In the genomic region with DNA sequence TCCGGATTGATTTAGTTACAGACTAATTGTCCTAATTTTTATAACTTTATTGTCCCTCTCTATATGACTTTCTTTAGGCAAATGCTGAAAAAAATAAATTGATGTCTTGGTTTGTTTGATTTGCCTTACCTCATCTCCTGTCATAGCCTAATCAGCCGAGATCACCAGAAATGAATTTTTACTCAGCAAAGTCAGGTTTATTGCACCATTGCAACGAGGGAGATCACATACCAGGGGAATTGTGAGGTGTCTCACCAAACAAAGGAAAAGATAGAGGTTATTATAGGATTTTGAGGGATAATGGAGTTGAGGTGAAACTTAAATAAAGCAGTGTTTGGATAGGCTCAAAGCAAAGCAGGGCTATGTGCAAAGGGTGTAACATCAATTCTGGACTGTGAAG, we compare ENCODE assay signal across 23 cellular contexts.
"Had no signal": no experiment of that assay in that cellular context is flagged by ENCODE, and none has a peak within 500 bp of the region (broad histone marks: within the 10 kb centered on the region; RNA-seq: fewer than 3 reads in every experiment).

No MANE protein-coding gene starts in this region.

- H3K27me3 Mint-ChIP-seq: naive B cell, type B pancreatic cell had no signal

- H3K9me3 Mint-ChIP-seq: mesothelial cell of epicardium, nephron, neural progenitor cell, type B pancreatic cell had no signal

- H3K27ac Mint-ChIP-seq: mesothelial cell of epicardium; nephron; neural progenitor cell; stimulated activated effector memory CD8-positive, alpha-beta T cell treated with anti-CD3 and anti-CD28 coated beads, Interleukin-12 subunit alpha, Interleukin-12 subunit beta, amount 100 ng/mL, for 72 hours; type B pancreatic cell had no signal

- H3K79me2 ChIP-seq: parathyroid adenoma had no signal

- H3K27ac ChIP-seq: coronary artery, left lung, neural progenitor cell, parathyroid adenoma, prostate gland, sigmoid colon, testis, tibial artery had no signal

- ATAC-seq: left cardiac atrium; left lung; mucosa of descending colon; right cardiac atrium; stimulated activated effector memory CD8-positive, alpha-beta T cell treated with anti-CD3 and anti-CD28 coated beads, Interleukin-12 subunit alpha, Interleukin-12 subunit beta, amount 100 ng/mL, for 72 hours; stimulated activated naive CD8-positive, alpha-beta T cell treated with anti-CD3 and anti-CD28 coated beads, Interleukin-15, Interleukin-2, amounts not matched to agents 100 U/mL and 50 U/mL, for 24 hours had no signal

- H3K36me3 ChIP-seq: left lung, neural progenitor cell, prostate gland, sigmoid colon, tibial artery had no signal

- H3K36me3 Mint-ChIP-seq: mesothelial cell of epicardium; naive B cell; neural progenitor cell; stimulated activated effector memory CD8-positive, alpha-beta T cell treated with anti-CD3 and anti-CD28 coated beads, Interleukin-12 subunit alpha, Interleukin-12 subunit beta, amount 100 ng/mL, for 72 hours; type B pancreatic cell had no signal

- H3K27me3 ChIP-seq: left lung, neural progenitor cell, sigmoid colon, testis, tibial artery had no signal

- H2AFZ ChIP-seq: neural progenitor cell, parathyroid adenoma had no signal

- H3K4me1 ChIP-seq: left lung, neural progenitor cell, parathyroid adenoma, prostate gland, sigmoid colon, testis, tibial artery had no signal

- H3K4me3 Mint-ChIP-seq: mesothelial cell of epicardium; naive B cell; nephron; neural progenitor cell; stimulated activated effector memory CD8-positive, alpha-beta T cell treated with anti-CD3 and anti-CD28 coated beads, Interleukin-12 subunit alpha, Interleukin-12 subunit beta, amount 100 ng/mL, for 72 hours; type B pancreatic cell had no signal

- H3K9me3 ChIP-seq: mucosa of descending colon, prostate gland, sigmoid colon, testis, tibial artery had no signal

- H3K4me3 ChIP-seq: coronary artery, left lung, mucosa of descending colon, neural progenitor cell, prostate gland, sigmoid colon, testis, tibial artery had no signal

- H3K4me2 ChIP-seq: neural progenitor cell had no signal

- H3K4me1 Mint-ChIP-seq: mesothelial cell of epicardium; naive B cell; nephron; neural progenitor cell; stimulated activated effector memory CD8-positive, alpha-beta T cell treated with anti-CD3 and anti-CD28 coated beads, Interleukin-12 subunit alpha, Interleukin-12 subunit beta, amount 100 ng/mL, for 72 hours had no signal

- H3K9ac ChIP-seq: neural progenitor cell, parathyroid adenoma had no signal

- DNase-seq: dermis blood vessel endothelial cell; effector memory CD4-positive, alpha-beta T cell; left cardiac atrium; left lung; mesenchymal stem cell; mucosa of descending colon; naive B cell; right cardiac atrium; sigmoid colon; stimulated activated CD4-positive, alpha-beta T cell treated with anti-CD3 and anti-CD28 coated beads, Interleukin-2, amount 100 ng/mL, for 24 hours; stimulated activated CD4-positive, alpha-beta T cell treated with anti-CD3 and anti-CD28 coated beads, Interleukin-4, amount 100 ng/mL, for 24 hours; stimulated activated naive CD8-positive, alpha-beta T cell treated with anti-CD3 and anti-CD28 coated beads, Interleukin-15, Interleukin-2, amounts not matched to agents 100 U/mL and 50 U/mL, for 24 hours; substantia nigra; testis; tibial artery had no signal
